1 cellular context compared by ENCODE assay signal in the genomic region with DNA sequence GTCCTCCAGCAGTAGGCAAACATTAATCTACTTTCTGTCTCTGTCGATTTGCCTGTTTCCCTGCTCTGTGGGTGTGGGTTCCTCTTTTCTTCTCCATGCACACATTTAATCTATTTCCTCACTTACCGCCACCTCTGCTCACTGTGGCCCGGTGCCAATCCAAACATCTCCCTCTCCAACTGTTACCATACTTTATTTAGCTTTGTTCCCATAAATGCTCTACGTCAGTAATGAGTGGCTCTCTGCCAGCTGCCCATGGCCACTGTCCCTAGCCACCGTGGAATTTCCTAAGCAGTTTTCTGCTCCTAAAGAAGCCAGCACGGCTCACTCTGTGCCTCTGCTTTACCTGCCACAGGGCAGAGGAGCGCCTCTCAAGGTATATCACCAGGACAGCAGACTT.
TF ChIP-seq lines count a peak whose summit lies in the region.

No MANE protein-coding gene starts in this region.

TF ChIP-seq in HepG2, 621 proteins besides CTCF, POLR2A, EP300 and RAD21 (continued from another document and continues in another):
- TF ChIP-seq, protein P1, sequence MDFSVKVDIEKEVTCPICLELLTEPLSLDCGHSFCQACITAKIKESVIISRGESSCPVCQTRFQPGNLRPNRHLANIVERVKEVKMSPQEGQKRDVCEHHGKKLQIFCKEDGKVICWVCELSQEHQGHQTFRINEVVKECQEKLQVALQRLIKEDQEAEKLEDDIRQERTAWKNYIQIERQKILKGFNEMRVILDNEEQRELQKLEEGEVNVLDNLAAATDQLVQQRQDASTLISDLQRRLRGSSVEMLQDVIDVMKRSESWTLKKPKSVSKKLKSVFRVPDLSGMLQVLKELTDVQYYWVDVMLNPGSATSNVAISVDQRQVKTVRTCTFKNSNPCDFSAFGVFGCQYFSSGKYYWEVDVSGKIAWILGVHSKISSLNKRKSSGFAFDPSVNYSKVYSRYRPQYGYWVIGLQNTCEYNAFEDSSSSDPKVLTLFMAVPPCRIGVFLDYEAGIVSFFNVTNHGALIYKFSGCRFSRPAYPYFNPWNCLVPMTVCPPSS (IDR thresholded peaks at IDR 0.05): no peak
- peak; percentile 52; the same call in 1 of the 2 replicates for TF ChIP-seq HMG20A (CRISPR knock-in tag; IDR thresholded peaks at IDR 0.05; ENCODE audit: borderline replicate concordance)
- TF ChIP-seq DR1 (CRISPR knock-in tag; IDR thresholded peaks at IDR 0.05): no peak
- no peak for TF ChIP-seq HHEX (CRISPR knock-in tag; IDR thresholded peaks at IDR 0.05)
- TF ChIP-seq, protein P2, sequence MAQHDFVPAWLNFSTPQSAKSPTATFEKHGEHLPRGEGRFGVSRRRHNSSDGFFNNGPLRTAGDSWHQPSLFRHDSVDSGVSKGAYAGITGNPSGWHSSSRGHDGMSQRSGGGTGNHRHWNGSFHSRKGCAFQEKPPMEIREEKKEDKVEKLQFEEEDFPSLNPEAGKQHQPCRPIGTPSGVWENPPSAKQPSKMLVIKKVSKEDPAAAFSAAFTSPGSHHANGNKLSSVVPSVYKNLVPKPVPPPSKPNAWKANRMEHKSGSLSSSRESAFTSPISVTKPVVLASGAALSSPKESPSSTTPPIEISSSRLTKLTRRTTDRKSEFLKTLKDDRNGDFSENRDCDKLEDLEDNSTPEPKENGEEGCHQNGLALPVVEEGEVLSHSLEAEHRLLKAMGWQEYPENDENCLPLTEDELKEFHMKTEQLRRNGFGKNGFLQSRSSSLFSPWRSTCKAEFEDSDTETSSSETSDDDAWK (CRISPR knock-in tag; IDR thresholded peaks at IDR 0.05): no peak
- TF ChIP-seq, protein P3, sequence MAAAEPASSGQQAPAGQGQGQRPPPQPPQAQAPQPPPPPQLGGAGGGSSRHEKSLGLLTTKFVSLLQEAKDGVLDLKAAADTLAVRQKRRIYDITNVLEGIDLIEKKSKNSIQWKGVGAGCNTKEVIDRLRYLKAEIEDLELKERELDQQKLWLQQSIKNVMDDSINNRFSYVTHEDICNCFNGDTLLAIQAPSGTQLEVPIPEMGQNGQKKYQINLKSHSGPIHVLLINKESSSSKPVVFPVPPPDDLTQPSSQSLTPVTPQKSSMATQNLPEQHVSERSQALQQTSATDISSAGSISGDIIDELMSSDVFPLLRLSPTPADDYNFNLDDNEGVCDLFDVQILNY (CRISPR knock-in tag; conservative IDR thresholded peaks at IDR 0.05): no peak
- no peak for TF ChIP-seq ZNF772 (CRISPR knock-in tag; IDR thresholded peaks at IDR 0.05)
- TF ChIP-seq MBNL3 (CRISPR knock-in tag; conservative IDR thresholded peaks at IDR 0.05): no peak
- 0 out of 2 replicates have a peak, but pooled peaks have one; percentile 46 for TF ChIP-seq HOXA3 (CRISPR knock-in tag; IDR thresholded peaks at IDR 0.05)
- TF ChIP-seq, protein P4, sequence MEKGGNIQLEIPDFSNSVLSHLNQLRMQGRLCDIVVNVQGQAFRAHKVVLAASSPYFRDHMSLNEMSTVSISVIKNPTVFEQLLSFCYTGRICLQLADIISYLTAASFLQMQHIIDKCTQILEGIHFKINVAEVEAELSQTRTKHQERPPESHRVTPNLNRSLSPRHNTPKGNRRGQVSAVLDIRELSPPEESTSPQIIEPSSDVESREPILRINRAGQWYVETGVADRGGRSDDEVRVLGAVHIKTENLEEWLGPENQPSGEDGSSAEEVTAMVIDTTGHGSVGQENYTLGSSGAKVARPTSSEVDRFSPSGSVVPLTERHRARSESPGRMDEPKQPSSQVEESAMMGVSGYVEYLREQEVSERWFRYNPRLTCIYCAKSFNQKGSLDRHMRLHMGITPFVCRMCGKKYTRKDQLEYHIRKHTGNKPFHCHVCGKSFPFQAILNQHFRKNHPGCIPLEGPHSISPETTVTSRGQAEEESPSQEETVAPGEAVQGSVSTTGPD (CRISPR knock-in tag; IDR thresholded peaks at IDR 0.05): no peak
- TF ChIP-seq, protein P5, sequence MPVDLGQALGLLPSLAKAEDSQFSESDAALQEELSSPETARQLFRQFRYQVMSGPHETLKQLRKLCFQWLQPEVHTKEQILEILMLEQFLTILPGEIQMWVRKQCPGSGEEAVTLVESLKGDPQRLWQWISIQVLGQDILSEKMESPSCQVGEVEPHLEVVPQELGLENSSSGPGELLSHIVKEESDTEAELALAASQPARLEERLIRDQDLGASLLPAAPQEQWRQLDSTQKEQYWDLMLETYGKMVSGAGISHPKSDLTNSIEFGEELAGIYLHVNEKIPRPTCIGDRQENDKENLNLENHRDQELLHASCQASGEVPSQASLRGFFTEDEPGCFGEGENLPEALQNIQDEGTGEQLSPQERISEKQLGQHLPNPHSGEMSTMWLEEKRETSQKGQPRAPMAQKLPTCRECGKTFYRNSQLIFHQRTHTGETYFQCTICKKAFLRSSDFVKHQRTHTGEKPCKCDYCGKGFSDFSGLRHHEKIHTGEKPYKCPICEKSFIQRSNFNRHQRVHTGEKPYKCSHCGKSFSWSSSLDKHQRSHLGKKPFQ (CRISPR knock-in tag; IDR thresholded peaks at IDR 0.05; ENCODE audit: insufficient replicate concordance): no peak
- no peak for TF ChIP-seq ZNF496 (CRISPR knock-in tag; IDR thresholded peaks at IDR 0.05; ENCODE audit: insufficient replicate concordance)
- no peak for TF ChIP-seq CCDC6 (CRISPR knock-in tag; IDR thresholded peaks at IDR 0.05)
- TF ChIP-seq ASH2L (IDR thresholded peaks at IDR 0.05; ENCODE audit: insufficient read length, low read depth, low read length): no peak
- TF ChIP-seq, protein P6, sequence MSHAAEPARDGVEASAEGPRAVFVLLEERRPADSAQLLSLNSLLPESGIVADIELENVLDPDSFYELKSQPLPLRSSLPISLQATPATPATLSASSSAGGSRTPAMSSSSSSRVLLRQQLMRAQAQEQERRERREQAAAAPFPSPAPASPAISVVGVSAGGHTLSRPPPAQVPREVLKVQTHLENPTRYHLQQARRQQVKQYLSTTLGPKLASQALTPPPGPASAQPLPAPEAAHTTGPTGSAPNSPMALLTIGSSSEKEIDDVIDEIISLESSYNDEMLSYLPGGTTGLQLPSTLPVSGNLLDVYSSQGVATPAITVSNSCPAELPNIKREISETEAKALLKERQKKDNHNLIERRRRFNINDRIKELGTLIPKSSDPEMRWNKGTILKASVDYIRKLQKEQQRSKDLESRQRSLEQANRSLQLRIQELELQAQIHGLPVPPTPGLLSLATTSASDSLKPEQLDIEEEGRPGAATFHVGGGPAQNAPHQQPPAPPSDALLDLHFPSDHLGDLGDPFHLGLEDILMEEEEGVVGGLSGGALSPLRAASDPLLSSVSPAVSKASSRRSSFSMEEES (CRISPR knock-in tag; IDR thresholded peaks at IDR 0.05): no peak
- TF ChIP-seq, protein P7, sequence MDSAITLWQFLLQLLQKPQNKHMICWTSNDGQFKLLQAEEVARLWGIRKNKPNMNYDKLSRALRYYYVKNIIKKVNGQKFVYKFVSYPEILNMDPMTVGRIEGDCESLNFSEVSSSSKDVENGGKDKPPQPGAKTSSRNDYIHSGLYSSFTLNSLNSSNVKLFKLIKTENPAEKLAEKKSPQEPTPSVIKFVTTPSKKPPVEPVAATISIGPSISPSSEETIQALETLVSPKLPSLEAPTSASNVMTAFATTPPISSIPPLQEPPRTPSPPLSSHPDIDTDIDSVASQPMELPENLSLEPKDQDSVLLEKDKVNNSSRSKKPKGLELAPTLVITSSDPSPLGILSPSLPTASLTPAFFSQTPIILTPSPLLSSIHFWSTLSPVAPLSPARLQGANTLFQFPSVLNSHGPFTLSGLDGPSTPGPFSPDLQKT (CRISPR knock-in tag; IDR thresholded peaks at IDR 0.05; ENCODE audit: borderline replicate concordance): no peak
- TF ChIP-seq ZNF766 (CRISPR knock-in tag; IDR thresholded peaks at IDR 0.05; ENCODE audit: borderline replicate concordance): no peak
- TF ChIP-seq RORA (CRISPR knock-in tag; IDR thresholded peaks at IDR 0.05): no peak
- TF ChIP-seq, protein P8, sequence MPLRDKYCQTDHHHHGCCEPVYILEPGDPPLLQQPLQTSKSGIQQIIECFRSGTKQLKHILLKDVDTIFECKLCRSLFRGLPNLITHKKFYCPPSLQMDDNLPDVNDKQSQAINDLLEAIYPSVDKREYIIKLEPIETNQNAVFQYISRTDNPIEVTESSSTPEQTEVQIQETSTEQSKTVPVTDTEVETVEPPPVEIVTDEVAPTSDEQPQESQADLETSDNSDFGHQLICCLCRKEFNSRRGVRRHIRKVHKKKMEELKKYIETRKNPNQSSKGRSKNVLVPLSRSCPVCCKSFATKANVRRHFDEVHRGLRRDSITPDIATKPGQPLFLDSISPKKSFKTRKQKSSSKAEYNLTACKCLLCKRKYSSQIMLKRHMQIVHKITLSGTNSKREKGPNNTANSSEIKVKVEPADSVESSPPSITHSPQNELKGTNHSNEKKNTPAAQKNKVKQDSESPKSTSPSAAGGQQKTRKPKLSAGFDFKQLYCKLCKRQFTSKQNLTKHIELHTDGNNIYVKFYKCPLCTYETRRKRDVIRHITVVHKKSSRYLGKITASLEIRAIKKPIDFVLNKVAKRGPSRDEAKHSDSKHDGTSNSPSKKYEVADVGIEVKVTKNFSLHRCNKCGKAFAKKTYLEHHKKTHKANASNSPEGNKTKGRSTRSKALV (CRISPR knock-in tag; IDR thresholded peaks at IDR 0.05): no peak
- TF ChIP-seq KDM2A (CRISPR knock-in tag; IDR thresholded peaks at IDR 0.05; ENCODE audit: borderline replicate concordance, low read depth): no peak
- peak; percentile 18 for TF ChIP-seq XRCC5 (optimal IDR thresholded peaks at IDR 0.05; ENCODE audit: low read length)
- TF ChIP-seq, protein P9, sequence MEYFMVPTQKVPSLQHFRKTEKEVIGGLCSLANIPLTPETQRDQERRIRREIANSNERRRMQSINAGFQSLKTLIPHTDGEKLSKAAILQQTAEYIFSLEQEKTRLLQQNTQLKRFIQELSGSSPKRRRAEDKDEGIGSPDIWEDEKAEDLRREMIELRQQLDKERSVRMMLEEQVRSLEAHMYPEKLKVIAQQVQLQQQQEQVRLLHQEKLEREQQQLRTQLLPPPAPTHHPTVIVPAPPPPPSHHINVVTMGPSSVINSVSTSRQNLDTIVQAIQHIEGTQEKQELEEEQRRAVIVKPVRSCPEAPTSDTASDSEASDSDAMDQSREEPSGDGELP (IDR thresholded peaks at IDR 0.05; ENCODE audit: borderline replicate concordance, low read depth): peak; percentile 13; the same call in 1 of the 2 replicates
- TF ChIP-seq GATA4 (IDR thresholded peaks at IDR 0.05; ENCODE audit: borderline replicate concordance, low read depth): no peak
- TF ChIP-seq ZMAT3 (CRISPR knock-in tag; conservative IDR thresholded peaks at IDR 0.05): no peak
- TF ChIP-seq ZNF232 (CRISPR knock-in tag; IDR thresholded peaks at IDR 0.05; ENCODE audit: borderline replicate concordance): no peak
- TF ChIP-seq FOXA1 (IDR thresholded peaks at IDR 0.05): no peak
- TF ChIP-seq FOXA1 (CRISPR knock-in tag; IDR thresholded peaks at IDR 0.05): peak; percentile 54
- no peak for TF ChIP-seq ZNF33A (CRISPR knock-in tag; IDR thresholded peaks at IDR 0.05; ENCODE audit: borderline replicate concordance)
- no peak for TF ChIP-seq HCFC1 (IDR thresholded peaks at IDR 0.05; ENCODE audit: low read depth, low read length)
- TF ChIP-seq ZNF17 (CRISPR knock-in tag; IDR thresholded peaks at IDR 0.05): no peak
- no peak for TF ChIP-seq MAF1 (CRISPR knock-in tag; IDR thresholded peaks at IDR 0.05; ENCODE audit: borderline replicate concordance)
- no peak for TF ChIP-seq CC2D1A (CRISPR knock-in tag; IDR thresholded peaks at IDR 0.05)
- TF ChIP-seq MBD4 (IDR thresholded peaks at IDR 0.05; ENCODE audit: borderline replicate concordance, low read length): no peak
- 0 out of 2 replicates have a peak, but pooled peaks have one; percentile 24 for TF ChIP-seq FOXJ3 (CRISPR knock-in tag; IDR thresholded peaks at IDR 0.05; ENCODE audit: borderline replicate concordance)
- TF ChIP-seq PHF5A (CRISPR knock-in tag; IDR thresholded peaks at IDR 0.05; ENCODE audit: low read depth, unreplicated experiment): no peak
- no peak for TF ChIP-seq ZFX (CRISPR knock-in tag; IDR thresholded peaks at IDR 0.05; ENCODE audit: low read depth)
- TF ChIP-seq ZNF792 (CRISPR knock-in tag; IDR thresholded peaks at IDR 0.05): no peak
- no peak for TF ChIP-seq TMF1 (CRISPR knock-in tag; IDR thresholded peaks at IDR 0.05; ENCODE audit: low read depth)
- no peak for TF ChIP-seq AHR (CRISPR knock-in tag; IDR thresholded peaks at IDR 0.05)
- no peak for TF ChIP-seq ZNF326 (CRISPR knock-in tag; IDR thresholded peaks at IDR 0.05; ENCODE audit: borderline replicate concordance)
- TF ChIP-seq CAMTA2 (CRISPR knock-in tag; IDR thresholded peaks at IDR 0.05; ENCODE audit: borderline replicate concordance): no peak
- TF ChIP-seq NFYB (CRISPR knock-in tag; IDR thresholded peaks at IDR 0.05): no peak
- peak; percentile 45 for TF ChIP-seq FOSL2 (CRISPR knock-in tag; IDR thresholded peaks at IDR 0.05)
- TF ChIP-seq FOXK1 (CRISPR knock-in tag; IDR thresholded peaks at IDR 0.05; ENCODE audit: borderline replicate concordance, low read depth): no peak
- TF ChIP-seq, protein P10, sequence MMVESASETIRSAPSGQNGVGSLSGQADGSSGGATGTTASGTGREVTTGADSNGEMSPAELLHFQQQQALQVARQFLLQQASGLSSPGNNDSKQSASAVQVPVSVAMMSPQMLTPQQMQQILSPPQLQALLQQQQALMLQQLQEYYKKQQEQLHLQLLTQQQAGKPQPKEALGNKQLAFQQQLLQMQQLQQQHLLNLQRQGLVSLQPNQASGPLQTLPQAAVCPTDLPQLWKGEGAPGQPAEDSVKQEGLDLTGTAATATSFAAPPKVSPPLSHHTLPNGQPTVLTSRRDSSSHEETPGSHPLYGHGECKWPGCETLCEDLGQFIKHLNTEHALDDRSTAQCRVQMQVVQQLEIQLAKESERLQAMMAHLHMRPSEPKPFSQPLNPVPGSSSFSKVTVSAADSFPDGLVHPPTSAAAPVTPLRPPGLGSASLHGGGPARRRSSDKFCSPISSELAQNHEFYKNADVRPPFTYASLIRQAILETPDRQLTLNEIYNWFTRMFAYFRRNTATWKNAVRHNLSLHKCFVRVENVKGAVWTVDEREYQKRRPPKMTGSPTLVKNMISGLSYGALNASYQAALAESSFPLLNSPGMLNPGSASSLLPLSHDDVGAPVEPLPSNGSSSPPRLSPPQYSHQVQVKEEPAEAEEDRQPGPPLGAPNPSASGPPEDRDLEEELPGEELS (CRISPR knock-in tag; IDR thresholded peaks at IDR 0.05): 0 out of 2 replicates have a peak, but pooled peaks have one; percentile 16
- no peak for TF ChIP-seq SOX13 (IDR thresholded peaks at IDR 0.05)
- TF ChIP-seq SOX13 (CRISPR knock-in tag; conservative IDR thresholded peaks at IDR 0.05 in 1 of 2, IDR thresholded peaks at IDR 0.05 in 1 of 2): peak in 1 of 2 experiments; percentile 72; a peak in 2 of 4 replicates
- no peak for TF ChIP-seq ZNF329 (CRISPR knock-in tag; IDR thresholded peaks at IDR 0.05; ENCODE audit: low read depth)
- no peak for TF ChIP-seq RFXANK (CRISPR knock-in tag; IDR thresholded peaks at IDR 0.05)
- no peak for TF ChIP-seq ZNF761 (CRISPR knock-in tag; conservative IDR thresholded peaks at IDR 0.05)
- no peak for TF ChIP-seq ZNF709 (CRISPR knock-in tag; IDR thresholded peaks at IDR 0.05)
